Comparison of ENCODE assay signal across 26 cellular contexts in the genomic region with DNA sequence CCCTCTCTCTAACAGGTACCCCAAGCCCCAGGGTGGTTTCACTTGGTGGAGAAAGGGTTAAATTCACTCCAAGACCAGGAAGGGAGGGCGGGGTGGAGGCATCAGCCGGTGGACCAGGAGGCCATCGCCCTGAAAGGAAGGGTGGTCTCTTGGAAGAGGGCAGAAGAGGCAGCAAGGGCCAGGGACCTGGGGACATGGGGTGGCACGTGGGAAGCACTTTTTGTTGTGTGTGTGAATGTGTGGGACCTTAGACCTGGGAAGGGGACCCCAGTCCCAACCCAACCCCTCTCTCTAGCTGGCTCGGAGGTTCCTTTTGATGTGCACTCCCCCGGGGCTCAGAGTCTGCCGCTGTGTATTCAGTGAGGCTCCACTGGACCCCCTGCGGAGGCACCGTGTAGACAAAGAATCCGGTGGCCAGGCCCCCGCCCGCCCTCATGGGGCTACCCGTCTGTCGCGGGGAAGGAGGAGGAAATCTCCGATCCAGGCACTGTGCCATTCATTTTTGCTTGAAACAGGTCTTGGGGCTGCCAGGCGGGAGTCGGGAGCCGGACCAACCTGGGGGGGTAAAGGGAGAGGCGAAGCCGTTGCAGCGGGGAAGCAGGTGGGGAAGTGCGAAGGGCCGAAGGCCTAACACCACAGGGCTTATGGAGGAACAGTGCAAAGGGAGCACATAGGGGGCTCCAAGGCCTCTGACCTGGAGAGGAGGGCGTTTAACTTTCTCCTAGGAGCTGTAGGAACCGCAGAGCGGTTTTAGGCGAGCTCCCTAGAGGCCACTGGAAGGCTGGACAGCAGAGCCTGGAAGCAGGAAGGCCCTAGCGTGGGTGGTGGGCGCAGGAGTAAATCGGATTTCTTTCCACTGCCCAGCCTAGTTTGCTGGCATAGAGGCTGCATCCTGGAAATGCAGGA. TPM values are rescaled to one million over a fixed set of nuclear protein-coding genes. Genes with fewer than 3 reads are reported as not detected.
DNase-seq lines count a peak whose midpoint lies in the region; ATAC-seq and TF ChIP-seq lines count a peak whose summit lies in the region.
"Had no signal": no experiment of that assay in that cellular context is flagged by ENCODE, and none has a peak within 500 bp of the region (broad histone marks: within the 10 kb centered on the region; RNA-seq: fewer than 3 reads in every experiment).

No MANE protein-coding gene starts in this region.

- H3K27me3 Mint-ChIP-seq in H9 (ENCODE audit: low read depth) (peaks cover 76% of the 10 kb centered on the region), WTC11 (ENCODE audit: low read depth) (peaks cover 65% of the 10 kb centered on the region)
- peaks cover 73% of the 10 kb centered on the region for H3K27me3 Mint-ChIP-seq in CD4-positive, alpha-beta T cell

- H3K79me2 ChIP-seq in H9 (ENCODE audit: insufficient read depth, low read length): no peaks in the 10 kb centered on the region

- POLR2A ChIA-PET in WTC11 (lab: Charles Lee): interaction anchor here (0.7 to 1.1 kb wide), 2 partner anchors 9 to 121 kb away, joined by 3 to 4 read pairs; no protein-coding TSS in a partner anchor
- POLR2A ChIA-PET in CD4-positive, alpha-beta T cell (lab: Charles Lee): no interaction called here

- H3K4me2 ChIP-seq in H9 (ENCODE audit: insufficient read depth, insufficient read length, low read length) (peak overlapping the region; percentile 41), neuronal stem cell (ENCODE audit: insufficient read depth, low read length, poor library complexity, severe bottlenecking) (no peak overlapping the region)
- H3K4me2 ChIP-seq: SK-N-SH had no signal

- H3K18ac ChIP-seq in H9 (ENCODE audit: insufficient read length, low read depth, low read length): no peak overlapping the region
- peak overlapping the region; percentile 77 for H3K18ac ChIP-seq in neuronal stem cell (ENCODE audit: low read length)

- no peak overlapping the region for H4K5ac ChIP-seq in H9 (ENCODE audit: insufficient read length, low read depth, low read length)

- H2BK15ac ChIP-seq in H9 (ENCODE audit: low read depth, low read length) (no peak overlapping the region), neuronal stem cell (ENCODE audit: low read length) (peak overlapping the region; percentile 14)

- CTCF ChIA-PET in WTC11 (lab: Charles Lee): interaction anchor here (1.0 to 2.1 kb wide), 11 partner anchors 9 to 55 kb away, joined by 3 to 13 read pairs (median 5); no protein-coding TSS in a partner anchor
- CTCF ChIA-PET in CD4-positive, alpha-beta T cell (lab: Charles Lee): no interaction called here

- H3K9me3 Mint-ChIP-seq in H9: no peaks in the 10 kb centered on the region; a peak in 1 of 5 replicates
- no peaks in the 10 kb centered on the region for H3K9me3 Mint-ChIP-seq in WTC11
- no peaks in the 10 kb centered on the region for H3K9me3 Mint-ChIP-seq in CD4-positive, alpha-beta T cell
- H3K9me3 Mint-ChIP-seq: activated naive CD4-positive, alpha-beta T cell treated with anti-CD3 and anti-CD28 coated beads, Interleukin-2, amount 10 ng/mL, durations not matched to agents 7 days and 5 days; activated T-helper 1 cell treated with anti-CD3 and anti-CD28 coated beads, Interleukin-12 subunit alpha, Interleukin-12 subunit beta, Interleukin-2, Interleukin-4 antibody, amounts not matched to agents 30 ng/mL and 10 ng/mL and 1 ng/mL, durations not matched to agents 14 hours and 24 hours and 36 hours; CD4-positive, CD25-positive, alpha-beta regulatory T cell; naive thymus-derived CD4-positive, alpha-beta T cell had no signal

- H3K36me3 Mint-ChIP-seq in H9 (ENCODE audit: insufficient read depth in 1 of 3, low read depth in 3 of 3): no peaks in the 10 kb centered on the region; a peak in 1 of 7 replicates
- no peaks in the 10 kb centered on the region for H3K36me3 Mint-ChIP-seq in WTC11
- no peaks in the 10 kb centered on the region for H3K36me3 Mint-ChIP-seq in CD4-positive, alpha-beta T cell (ENCODE audit: low read depth)
- H3K36me3 Mint-ChIP-seq: activated CD8-positive, alpha-beta memory T cell treated with anti-CD3 and anti-CD28 coated beads, Interleukin-2, amount 10 ng/mL, durations not matched to agents 7 days and 5 days; activated naive CD4-positive, alpha-beta T cell treated with anti-CD3 and anti-CD28 coated beads, Interleukin-2, amount 10 ng/mL, durations not matched to agents 7 days and 5 days; CD4-positive, CD25-positive, alpha-beta regulatory T cell; naive thymus-derived CD4-positive, alpha-beta T cell had no signal

- H3K4me1 ChIP-seq in H9 (ENCODE audit: insufficient read depth, low read length) (peaks cover 5% of the 10 kb centered on the region; the same call in 1 of the 2 replicates), neuronal stem cell (ENCODE audit: control insufficient read depth in 2 of 2, insufficient read depth in 1 of 2, low read depth in 1 of 2, low read length in 2 of 2) (peaks cover 24 to 32% of the 10 kb centered on the region in 2 donors)

- H4K20me1 ChIP-seq in H9 (ENCODE audit: control insufficient read depth, insufficient read depth, insufficient read length): no peaks in the 10 kb centered on the region

- H3K36me3 ChIP-seq in neuronal stem cell (replicated peaks in 1 of 2; ENCODE audit: control insufficient read depth in 2 of 2, insufficient read depth in 2 of 2, low read length in 2 of 2): no peaks in the 10 kb centered on the region
- H3K36me3 ChIP-seq: breast epithelium, ovary, right atrium auricular region, thoracic aorta, uterus had no signal

- peak; percentile 89 for DNase-seq in H9
- peak; percentile 64 for DNase-seq in WTC11 (ENCODE audit: low spot score)
- peak; percentile 66 for DNase-seq in iPS-NIHi11 (ENCODE audit: low spot score)
- no peak for DNase-seq in neuronal stem cell (ENCODE audit: low spot score)
- DNase-seq in substantia nigra (lab: John Stamatoyannopoulos, UW): no peak
- no peak for DNase-seq in CD4-positive, alpha-beta T cell
- DNase-seq: effector CD8-positive, alpha-beta T cell; foreskin keratinocyte; mesenchymal stem cell; NCI-H1048; NCI-H1930; NCI-H226; ovary; SK-N-SH; uterus had no signal

- H3K56ac ChIP-seq in H9 (ENCODE audit: insufficient read length, low read depth, low read length): no peak overlapping the region

- ATAC-seq in WTC11: peak; percentile 5
- ATAC-seq in GM18505 (IDR thresholded peaks at IDR 0.05; ENCODE audit: unreplicated experiment): no peak
- no peak for ATAC-seq in CD4-positive, alpha-beta T cell (ENCODE audit: poor library complexity)
- ATAC-seq: activated CD8-positive, alpha-beta memory T cell treated with anti-CD3 and anti-CD28 coated beads, Interleukin-2, amount 10 ng/mL, durations not matched to agents 7 days and 5 days; foreskin keratinocyte; naive thymus-derived CD4-positive, alpha-beta T cell had no signal

- no peak overlapping the region for H3K9ac ChIP-seq in H9 (ENCODE audit: extremely low read depth, insufficient read length, low read length)
- peak overlapping the region; percentile 30 for H3K9ac ChIP-seq in neuronal stem cell (ENCODE audit: low read depth, low read length, poor library complexity)
- H3K9ac ChIP-seq: SK-N-SH had no signal

- H3K4me3 Mint-ChIP-seq in H9 (peak overlapping the region; percentile 74 to 81), WTC11 (peak overlapping the region; percentile 58)
- no peak overlapping the region for H3K4me3 Mint-ChIP-seq in CD4-positive, alpha-beta T cell
- H3K4me3 Mint-ChIP-seq: activated CD8-positive, alpha-beta memory T cell treated with anti-CD3 and anti-CD28 coated beads, Interleukin-2, amount 10 ng/mL, durations not matched to agents 7 days and 5 days; activated naive CD4-positive, alpha-beta T cell treated with anti-CD3 and anti-CD28 coated beads, Interleukin-2, amount 10 ng/mL, durations not matched to agents 7 days and 5 days; activated T-helper 1 cell treated with anti-CD3 and anti-CD28 coated beads, Interleukin-12 subunit alpha, Interleukin-12 subunit beta, Interleukin-2, Interleukin-4 antibody, amounts not matched to agents 30 ng/mL and 10 ng/mL and 1 ng/mL, durations not matched to agents 14 hours and 24 hours and 36 hours had no signal

- H2BK12ac ChIP-seq in H9 (ENCODE audit: insufficient read length, low read depth, low read length): no peak overlapping the region
- H2BK12ac ChIP-seq in neuronal stem cell (ENCODE audit: low read length): no peak overlapping the region

- H3K4me3 ChIP-seq in neuronal stem cell (ENCODE audit: low read length in 2 of 2): no peak overlapping the region
- H3K4me3 ChIP-seq: breast epithelium, ovary, right atrium auricular region, thoracic aorta, uterus had no signal

- H4K8ac ChIP-seq in H9 (replicated peaks; ENCODE audit: insufficient read length, low read depth, low read length) (no peak overlapping the region), neuronal stem cell (ENCODE audit: low read depth, low read length) (no peak overlapping the region)

- WGBS in H9 (ENCODE audit: extremely low coverage, insufficient read length, low lambda C conversion rate): no CpG with 5 or more reads among the region's 31 CpGs
- WGBS in neuronal stem cell (ENCODE audit: extremely low coverage in 2 of 2, insufficient read length in 2 of 2, insufficient replicate concordance in 1 of 2), 2 donors: no CpG with 5 or more reads among the region's 31 CpGs

- no peak overlapping the region for H3T11ph ChIP-seq in H9 (ENCODE audit: low read length)

- TF ChIP-seq CTCF in H9 (conservative IDR thresholded peaks at IDR 0.05): no peak
- no peak for TF ChIP-seq CTCF in WTC11 (IDR thresholded peaks at IDR 0.05)
- TF ChIP-seq CTCF in CD4-positive, alpha-beta T cell (IDR thresholded peaks at IDR 0.05): no peak

- no peak for TF ChIP-seq POLR2A in GM18505 (IDR thresholded peaks at IDR 0.05; ENCODE audit: borderline replicate concordance, extremely low read depth, insufficient read depth, insufficient read length)

- peaks cover 31% of the 10 kb centered on the region for H3K27me3 ChIP-seq in H9 (ENCODE audit: insufficient read depth, low read length)
- H3K27me3 ChIP-seq in neuronal stem cell (ENCODE audit: control insufficient read depth in 3 of 3, insufficient read depth in 3 of 3, low read depth in 1 of 3, low read length in 3 of 3): peaks cover 0 to 82% (median 46%) of the 10 kb centered on the region in 3 experiments
- peaks cover 68% of the 10 kb centered on the region for H3K27me3 ChIP-seq in CD4-positive, alpha-beta T cell (ENCODE audit: control insufficient read depth, insufficient read depth, low read length)
- H3K27me3 ChIP-seq: ovary had no signal

- H4K91ac ChIP-seq in H9 (ENCODE audit: insufficient read length, low read depth, low read length) (no peak overlapping the region), neuronal stem cell (ENCODE audit: low read depth, low read length, poor library complexity) (no peak overlapping the region)

- no peak overlapping the region for H2BK5ac ChIP-seq in H9 (ENCODE audit: insufficient read length, low read length)
- H2BK5ac ChIP-seq in neuronal stem cell (ENCODE audit: low read length): no peak overlapping the region

- H3K27ac ChIP-seq in H9 (ENCODE audit: insufficient read length, low read depth, low read length) (no peak overlapping the region), neuronal stem cell (replicated peaks; ENCODE audit: low read length) (no peak overlapping the region), substantia nigra (ENCODE audit: low read depth, low read length, poor library complexity, severe bottlenecking) (no peak overlapping the region)
- H3K27ac ChIP-seq in CD4-positive, alpha-beta T cell (ENCODE audit: low read depth, low read length): no peak overlapping the region
- H3K27ac ChIP-seq: breast epithelium, foreskin keratinocyte, ovary, right atrium auricular region, thoracic aorta, uterus had no signal

- H3K9me3 ChIP-seq in H9 (ENCODE audit: control insufficient read depth, low read depth, low read length) (no peaks in the 10 kb centered on the region), neuronal stem cell (replicated peaks in 1 of 2; ENCODE audit: control insufficient read depth in 2 of 2, insufficient read depth in 1 of 2, low read depth in 1 of 2, low read length in 2 of 2) (peaks cover 0 to 13% of the 10 kb centered on the region in 2 donors)
- no peaks in the 10 kb centered on the region for H3K9me3 ChIP-seq in CD4-positive, alpha-beta T cell (ENCODE audit: control insufficient read depth, low read length)
- H3K9me3 ChIP-seq: breast epithelium, ovary, right atrium auricular region, SK-N-SH, thoracic aorta, uterus had no signal

- H2AFZ ChIP-seq in H9 (ENCODE audit: low read length) (no peak overlapping the region), neuronal stem cell (ENCODE audit: low read length) (no peak overlapping the region)

- H3K27ac Mint-ChIP-seq in H9 (no peak overlapping the region), WTC11 (peak overlapping the region; percentile 85)
- H3K27ac Mint-ChIP-seq in CD4-positive, alpha-beta T cell: no peak overlapping the region
- H3K27ac Mint-ChIP-seq: activated CD8-positive, alpha-beta memory T cell treated with anti-CD3 and anti-CD28 coated beads, Interleukin-2, amount 10 ng/mL, durations not matched to agents 7 days and 5 days; activated naive CD4-positive, alpha-beta T cell treated with anti-CD3 and anti-CD28 coated beads, Interleukin-2, amount 10 ng/mL, durations not matched to agents 7 days and 5 days; activated T-helper 1 cell treated with anti-CD3 and anti-CD28 coated beads, Interleukin-12 subunit alpha, Interleukin-12 subunit beta, Interleukin-2, Interleukin-4 antibody, amounts not matched to agents 30 ng/mL and 10 ng/mL and 1 ng/mL, durations not matched to agents 14 hours and 24 hours and 36 hours; CD4-positive, CD25-positive, alpha-beta regulatory T cell; naive thymus-derived CD4-positive, alpha-beta T cell had no signal

- H3K14ac ChIP-seq in H9 (ENCODE audit: insufficient read depth, low read length) (no peak overlapping the region), neuronal stem cell (ENCODE audit: low read length) (no peak overlapping the region)

- no peak overlapping the region for H2BK20ac ChIP-seq in H9 (ENCODE audit: low read depth, low read length, poor library complexity, severe bottlenecking)

- H2AK5ac ChIP-seq in H9 (ENCODE audit: insufficient read length, low read length): no peak overlapping the region
- H2AK5ac ChIP-seq in neuronal stem cell (ENCODE audit: low read depth, low read length): peak overlapping the region; percentile 92

- H3K23ac ChIP-seq in H9 (ENCODE audit: insufficient read length, low read depth, low read length): no peak overlapping the region
- H3K23ac ChIP-seq in neuronal stem cell (ENCODE audit: low read depth, low read length, poor library complexity): peak overlapping the region; percentile 77

- H3K23me2 ChIP-seq in H9 (ENCODE audit: insufficient read length, low read depth, low read length, poor library complexity, severe bottlenecking): peaks cover 31% of the 10 kb centered on the region

- H3K4me1 Mint-ChIP-seq in H9 (peaks cover 28 to 36% of the 10 kb centered on the region in 2 experiments), WTC11 (peaks cover 33% of the 10 kb centered on the region)
- peaks cover 33% of the 10 kb centered on the region for H3K4me1 Mint-ChIP-seq in CD4-positive, alpha-beta T cell (ENCODE audit: low read depth)

- intact Hi-C loops in CD4-positive, alpha-beta T cell (cut with DNase I, micrococcal nuclease): loop anchor here in 1 of 2 experiments (5.0 kb wide), 1 partner anchor 49 kb away; no protein-coding TSS in a partner anchor

- H2BK120ac ChIP-seq in H9 (ENCODE audit: low read depth, low read length, poor library complexity, severe bottlenecking) (no peak overlapping the region), neuronal stem cell (ENCODE audit: low read depth, low read length) (peak overlapping the region; percentile 9)

- H3K79me1 ChIP-seq in H9 (ENCODE audit: insufficient read depth, low read depth, low read length, poor library complexity, severe bottlenecking) (no peaks in the 10 kb centered on the region), neuronal stem cell (ENCODE audit: low read depth, low read length) (no peaks in the 10 kb centered on the region)

- H3K4ac ChIP-seq in H9 (ENCODE audit: low read depth, low read length) (no peak overlapping the region), neuronal stem cell (ENCODE audit: low read length) (no peak overlapping the region)

RNA-seq across cellular contexts. Expression of gene WNT3, which starts 3.2 kb away (rescaled TPM):
- total RNA-seq in H9 (2021): 22.4 and 22.7 TPM in 2 replicates
- total RNA-seq in WTC11 (2021): 6.5 to 14.1 TPM (median 6.7 TPM) in 3 replicates
- 6.1 TPM for polyA plus RNA-seq in neuronal stem cell (2013, experiment 1 of 2)
- polyA plus RNA-seq in neuronal stem cell (2013, experiment 2 of 2): 6.0 TPM
- total RNA-seq in CD4-positive, alpha-beta T cell: not detected
- total RNA-seq: activated CD8-positive, alpha-beta memory T cell treated with anti-CD3 and anti-CD28 coated beads, Interleukin-2, amount 10 ng/mL, durations not matched to agents 7 days and 5 days; CD4-positive, CD25-positive, alpha-beta regulatory T cell had no signal
- polyA plus RNA-seq: CD4-positive, CD25-positive, alpha-beta regulatory T cell had no signal

RNA-seq across cellular contexts. Expression of gene WNT9B, which starts 29.6 kb away (rescaled TPM):
- total RNA-seq in H9 (2021): 0.70 and 0.77 TPM in 2 replicates
- total RNA-seq in WTC11 (2021): 0.41 to 0.87 TPM (median 0.44 TPM) in 3 replicates
- not detected for polyA plus RNA-seq in neuronal stem cell (2013, experiment 1 of 2)
- not detected for polyA plus RNA-seq in neuronal stem cell (2013, experiment 2 of 2)
- not detected for total RNA-seq in CD4-positive, alpha-beta T cell
- total RNA-seq: activated CD8-positive, alpha-beta memory T cell treated with anti-CD3 and anti-CD28 coated beads, Interleukin-2, amount 10 ng/mL, durations not matched to agents 7 days and 5 days; activated T-helper 1 cell treated with anti-CD3 and anti-CD28 coated beads, Interleukin-12 subunit alpha, Interleukin-12 subunit beta, Interleukin-2, Interleukin-4 antibody, amounts not matched to agents 30 ng/mL and 10 ng/mL and 1 ng/mL, durations not matched to agents 14 hours and 24 hours and 36 hours; CD4-positive, CD25-positive, alpha-beta regulatory T cell; esophagus mucosa; foreskin keratinocyte; H4; naive thymus-derived CD4-positive, alpha-beta T cell had no signal
- polyA plus RNA-seq: CD4-positive, CD25-positive, alpha-beta regulatory T cell; foreskin keratinocyte; naive thymus-derived CD4-positive, alpha-beta T cell; SK-N-SH had no signal

Comparison
In these comparisons a context has a peak if more than half of its experiments do, and no peak if none do; other contexts are left out.
1. DNase-seq: peak in H9 (single experiment), WTC11 (single experiment) and iPS-NIHi11 (single experiment); none in neuronal stem cell (single experiment), substantia nigra (0 of 49) and CD4-positive, alpha-beta T cell (0 of 10).